In the genomic region with DNA sequence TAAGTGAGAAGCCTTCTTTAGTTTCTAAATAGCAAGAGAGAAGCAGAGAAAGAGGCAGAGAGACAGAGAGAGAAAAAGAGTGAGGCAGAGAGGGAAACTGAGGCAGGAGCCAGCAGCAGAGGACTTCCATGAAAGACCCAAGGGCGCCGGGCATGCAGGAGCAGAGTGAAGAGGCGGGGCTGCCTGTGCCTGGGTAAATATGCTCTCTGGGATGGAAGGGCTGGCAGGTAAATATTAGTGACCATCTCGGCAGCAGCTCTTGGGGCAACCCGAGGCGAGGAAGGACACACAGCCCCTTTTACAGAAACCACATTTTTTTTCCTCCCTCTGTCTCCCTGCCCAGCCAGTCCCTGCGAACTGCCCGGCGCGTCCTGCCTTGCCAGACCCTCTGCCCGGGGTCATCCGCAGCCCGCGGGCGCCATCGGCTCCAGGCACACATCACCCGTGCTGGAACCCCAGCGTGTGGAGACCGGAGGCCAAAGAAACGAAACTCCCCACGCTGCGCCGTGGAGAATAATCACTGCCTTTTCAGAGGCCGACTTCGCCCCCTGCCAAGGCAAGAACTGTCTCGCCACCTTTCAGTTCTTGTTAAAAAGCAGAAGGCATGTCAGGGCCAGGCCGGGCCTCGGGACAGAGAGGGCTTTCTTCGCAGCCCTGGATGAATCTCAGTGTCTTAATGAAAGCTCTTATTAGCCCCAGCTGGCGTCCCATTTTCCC, we compare ENCODE assay signal across 1 cellular context.
TF ChIP-seq lines count a peak whose summit lies in the region.

No MANE protein-coding gene starts in this region.

TF ChIP-seq in GM23338, 12 proteins besides CTCF, POLR2A, EP300 and RAD21 (continued from another document):
- TF ChIP-seq, protein P1, sequence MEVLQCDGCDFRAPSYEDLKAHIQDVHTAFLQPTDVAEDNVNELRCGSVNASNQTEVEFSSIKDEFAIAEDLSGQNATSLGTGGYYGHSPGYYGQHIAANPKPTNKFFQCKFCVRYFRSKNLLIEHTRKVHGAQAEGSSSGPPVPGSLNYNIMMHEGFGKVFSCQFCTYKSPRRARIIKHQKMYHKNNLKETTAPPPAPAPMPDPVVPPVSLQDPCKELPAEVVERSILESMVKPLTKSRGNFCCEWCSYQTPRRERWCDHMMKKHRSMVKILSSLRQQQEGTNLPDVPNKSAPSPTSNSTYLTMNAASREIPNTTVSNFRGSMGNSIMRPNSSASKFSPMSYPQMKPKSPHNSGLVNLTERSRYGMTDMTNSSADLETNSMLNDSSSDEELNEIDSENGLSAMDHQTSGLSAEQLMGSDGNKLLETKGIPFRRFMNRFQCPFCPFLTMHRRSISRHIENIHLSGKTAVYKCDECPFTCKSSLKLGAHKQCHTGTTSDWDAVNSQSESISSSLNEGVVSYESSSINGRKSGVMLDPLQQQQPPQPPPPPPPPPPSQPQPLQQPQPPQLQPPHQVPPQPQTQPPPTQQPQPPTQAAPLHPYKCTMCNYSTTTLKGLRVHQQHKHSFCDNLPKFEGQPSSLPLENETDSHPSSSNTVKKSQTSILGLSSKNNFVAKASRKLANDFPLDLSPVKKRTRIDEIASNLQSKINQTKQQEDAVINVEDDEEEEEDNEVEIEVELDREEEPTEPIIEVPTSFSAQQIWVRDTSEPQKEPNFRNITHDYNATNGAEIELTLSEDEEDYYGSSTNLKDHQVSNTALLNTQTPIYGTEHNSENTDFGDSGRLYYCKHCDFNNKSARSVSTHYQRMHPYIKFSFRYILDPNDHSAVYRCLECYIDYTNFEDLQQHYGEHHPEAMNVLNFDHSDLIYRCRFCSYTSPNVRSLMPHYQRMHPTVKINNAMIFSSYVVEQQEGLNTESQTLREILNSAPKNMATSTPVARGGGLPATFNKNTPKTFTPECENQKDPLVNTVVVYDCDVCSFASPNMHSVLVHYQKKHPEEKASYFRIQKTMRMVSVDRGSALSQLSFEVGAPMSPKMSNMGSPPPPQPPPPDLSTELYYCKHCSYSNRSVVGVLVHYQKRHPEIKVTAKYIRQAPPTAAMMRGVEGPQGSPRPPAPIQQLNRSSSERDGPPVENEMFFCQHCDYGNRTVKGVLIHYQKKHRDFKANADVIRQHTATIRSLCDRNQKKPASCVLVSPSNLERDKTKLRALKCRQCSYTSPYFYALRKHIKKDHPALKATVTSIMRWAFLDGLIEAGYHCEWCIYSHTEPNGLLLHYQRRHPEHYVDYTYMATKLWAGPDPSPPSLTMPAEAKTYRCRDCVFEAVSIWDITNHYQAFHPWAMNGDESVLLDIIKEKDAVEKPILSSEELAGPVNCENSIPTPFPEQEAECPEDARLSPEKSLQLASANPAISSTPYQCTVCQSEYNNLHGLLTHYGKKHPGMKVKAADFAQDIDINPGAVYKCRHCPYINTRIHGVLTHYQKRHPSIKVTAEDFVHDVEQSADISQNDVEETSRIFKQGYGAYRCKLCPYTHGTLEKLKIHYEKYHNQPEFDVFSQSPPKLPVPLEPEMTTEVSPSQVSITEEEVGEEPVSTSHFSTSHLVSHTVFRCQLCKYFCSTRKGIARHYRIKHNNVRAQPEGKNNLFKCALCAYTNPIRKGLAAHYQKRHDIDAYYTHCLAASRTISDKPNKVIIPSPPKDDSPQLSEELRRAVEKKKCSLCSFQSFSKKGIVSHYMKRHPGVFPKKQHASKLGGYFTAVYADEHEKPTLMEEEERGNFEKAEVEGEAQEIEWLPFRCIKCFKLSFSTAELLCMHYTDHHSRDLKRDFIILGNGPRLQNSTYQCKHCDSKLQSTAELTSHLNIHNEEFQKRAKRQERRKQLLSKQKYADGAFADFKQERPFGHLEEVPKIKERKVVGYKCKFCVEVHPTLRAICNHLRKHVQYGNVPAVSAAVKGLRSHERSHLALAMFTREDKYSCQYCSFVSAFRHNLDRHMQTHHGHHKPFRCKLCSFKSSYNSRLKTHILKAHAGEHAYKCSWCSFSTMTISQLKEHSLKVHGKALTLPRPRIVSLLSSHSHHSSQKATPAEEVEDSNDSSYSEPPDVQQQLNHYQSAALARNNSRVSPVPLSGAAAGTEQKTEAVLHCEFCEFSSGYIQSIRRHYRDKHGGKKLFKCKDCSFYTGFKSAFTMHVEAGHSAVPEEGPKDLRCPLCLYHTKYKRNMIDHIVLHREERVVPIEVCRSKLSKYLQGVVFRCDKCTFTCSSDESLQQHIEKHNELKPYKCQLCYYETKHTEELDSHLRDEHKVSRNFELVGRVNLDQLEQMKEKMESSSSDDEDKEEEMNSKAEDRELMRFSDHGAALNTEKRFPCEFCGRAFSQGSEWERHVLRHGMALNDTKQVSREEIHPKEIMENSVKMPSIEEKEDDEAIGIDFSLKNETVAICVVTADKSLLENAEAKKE (CRISPR knock-in tag; IDR thresholded peaks at IDR 0.05), result no peak
